25 cellular contexts compared by ENCODE assay signal in the genomic region with DNA sequence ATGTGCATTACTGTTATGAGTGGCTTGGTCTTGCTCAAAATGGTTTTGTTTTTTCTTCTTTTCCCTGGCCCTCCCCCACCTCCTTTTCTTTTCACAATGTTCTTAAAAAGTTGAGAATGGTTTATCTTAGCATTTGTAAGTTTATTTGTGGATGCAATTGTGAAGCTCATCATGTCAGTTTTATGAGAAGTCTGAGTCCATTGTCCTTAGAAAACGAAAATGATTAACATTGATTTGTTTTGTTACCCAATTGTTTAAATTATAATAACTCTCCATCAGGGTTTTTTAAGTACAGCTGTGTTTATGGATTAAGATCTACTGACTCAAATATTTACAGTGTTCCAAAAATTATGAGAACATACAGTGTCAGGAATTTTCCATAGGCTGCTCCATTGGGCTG.
A peak's percentile ranks its signal among the peaks of the same experiment; 100 is the strongest.
DNase-seq lines count a peak whose midpoint lies in the region; ATAC-seq, FAIRE-seq and TF ChIP-seq lines count a peak whose summit lies in the region.
"Had no signal": no experiment of that assay in that cellular context is flagged by ENCODE, and none has a peak within 500 bp of the region (broad histone marks: within the 10 kb centered on the region; RNA-seq: fewer than 3 reads in every experiment).

No MANE protein-coding gene starts in this region.

- no peaks in the 10 kb centered on the region for H3K9me1 ChIP-seq in IMR-90 (ENCODE audit: insufficient read depth, low read length)

- H2BK12ac ChIP-seq in mesenchymal stem cell (ENCODE audit: low read length in 2 of 2): no peak overlapping the region

- H3K79me2 ChIP-seq in ACC112 (ENCODE audit: control insufficient read depth, insufficient read depth, low read length, unreplicated experiment) (no peaks in the 10 kb centered on the region), GM23338 (replicated peaks; ENCODE audit: insufficient read depth) (no peaks in the 10 kb centered on the region)

- dilution Hi-C loops in IMR-90 (cut with HindIII; ENCODE audit: low sequenced_read_pairs, unreplicated experiment): no loop called here

- H2AK9ac ChIP-seq in IMR-90 (replicated peaks; ENCODE audit: low read depth, low read length, poor library complexity): no peak overlapping the region

- no peaks in the 10 kb centered on the region for H3K9me3 ChIP-seq in IMR-90 (ENCODE audit: control insufficient read depth, insufficient read depth, low read length)
- H3K9me3 ChIP-seq in mesenchymal stem cell (ENCODE audit: control insufficient read depth, low read length): no peaks in the 10 kb centered on the region
- H3K9me3 ChIP-seq: SJCRH30 had no signal

- no peaks in the 10 kb centered on the region for H3F3A ChIP-seq in GM23338 (replicated peaks; ENCODE audit: low read depth)

- peak overlapping the region; percentile 25; the same call in 1 of the 2 replicates for H3K4me2 ChIP-seq in IMR-90 (ENCODE audit: low read depth, low read length)
- H3K4me2 ChIP-seq in mesenchymal stem cell (ENCODE audit: low read length, poor library complexity, severe bottlenecking): no peak overlapping the region
- H3K4me2 ChIP-seq in GM23338: no peak overlapping the region

- H4K20me1 ChIP-seq in IMR-90 (ENCODE audit: insufficient read depth, low read length) (no peaks in the 10 kb centered on the region), GM23338 (replicated peaks; ENCODE audit: insufficient read depth) (no peaks in the 10 kb centered on the region; the same call in 1 of the 2 replicates)

- H3K4me1 ChIP-seq in ACC112 (ENCODE audit: control insufficient read depth, insufficient read depth, low read length, unreplicated experiment): peaks cover 61% of the 10 kb centered on the region
- H3K4me1 ChIP-seq in IMR-90 (ENCODE audit: control insufficient read depth, insufficient read depth, low read length): peaks cover 14% of the 10 kb centered on the region
- H3K4me1 ChIP-seq in mesenchymal stem cell (ENCODE audit: control insufficient read depth, insufficient read depth, low read depth, low read length): no peaks in the 10 kb centered on the region
- no peaks in the 10 kb centered on the region; the same call in 1 of the 2 replicates for H3K4me1 ChIP-seq in GM23338 (ENCODE audit: insufficient read depth)

- H3K79me1 ChIP-seq in IMR-90 (ENCODE audit: low read depth in 1 of 2, low read length in 2 of 2): no peaks in the 10 kb centered on the region
- H3K79me1 ChIP-seq in mesenchymal stem cell (replicated peaks; ENCODE audit: low read length, poor library complexity, severe bottlenecking): no peaks in the 10 kb centered on the region

- FAIRE-seq in GM12891 (lab: Jason Lieb, UNC): no peak
- FAIRE-seq: G401.6, GM19239, H1, RCC 7860 had no signal

- H3K4ac ChIP-seq in IMR-90 (ENCODE audit: low read depth, low read length) (peak overlapping the region; percentile 2; the same call in 1 of the 2 replicates), mesenchymal stem cell (ENCODE audit: low read depth in 1 of 2, low read length in 2 of 2) (no peak overlapping the region)

- no peaks in the 10 kb centered on the region for H3K9me3 Mint-ChIP-seq in chondrocyte (ENCODE audit: low read depth)
- H3K9me3 Mint-ChIP-seq in GM23338: no peaks in the 10 kb centered on the region

- H4K91ac ChIP-seq in IMR-90 (ENCODE audit: insufficient read depth, low read depth, low read length): peak overlapping the region; percentile 67; the same call in 1 of the 2 replicates
- no peak overlapping the region for H4K91ac ChIP-seq in mesenchymal stem cell (ENCODE audit: low read length)

- BruUV-seq in IMR-90 (replicated peaks; lab: Mats Ljungman, UMichigan): no TSS peak

- H3K18ac ChIP-seq in IMR-90 (ENCODE audit: low read depth, low read length): peak overlapping the region; percentile 77; the same call in 1 of the 2 replicates
- H3K18ac ChIP-seq in mesenchymal stem cell (ENCODE audit: low read depth in 1 of 2, low read length in 2 of 2): no peak overlapping the region

- H3K56ac ChIP-seq in IMR-90 (ENCODE audit: extremely low read depth, insufficient read depth, low read length): no peak overlapping the region

- no peak for TF ChIP-seq RAD21 in IMR-90 (IDR thresholded peaks at IDR 0.05; ENCODE audit: low read length)

- H4K8ac ChIP-seq in IMR-90 (ENCODE audit: low read depth in 2 of 2, low read length in 2 of 2): peak overlapping the region; percentile 81 to 87; a peak in 3 of 4 replicates
- no peak overlapping the region for H4K8ac ChIP-seq in mesenchymal stem cell (ENCODE audit: low read length)

- H3K36me3 ChIP-seq in ACC112 (ENCODE audit: insufficient read depth, low read length) (no peaks in the 10 kb centered on the region), IMR-90 (ENCODE audit: control insufficient read depth, insufficient read depth, low read length) (no peaks in the 10 kb centered on the region), mesenchymal stem cell (ENCODE audit: control insufficient read depth in 1 of 2, insufficient read depth in 2 of 2, low read depth in 1 of 2, low read length in 2 of 2) (peaks cover 0 to 3% of the 10 kb centered on the region in 2 experiments), GM23338 (ENCODE audit: insufficient read depth) (no peaks in the 10 kb centered on the region)
- H3K36me3 ChIP-seq: SJCRH30 had no signal

- H3K14ac ChIP-seq in IMR-90 (replicated peaks; ENCODE audit: low read depth, low read length) (no peak overlapping the region), mesenchymal stem cell (ENCODE audit: low read length in 2 of 2) (no peak overlapping the region)

- H4K5ac ChIP-seq in IMR-90 (ENCODE audit: low read depth, low read length): peak overlapping the region; percentile 93; the same call in 1 of the 2 replicates

- peak overlapping the region; percentile 90 for H3K27ac Mint-ChIP-seq in chondrocyte (ENCODE audit: unreplicated experiment)
- no peak overlapping the region for H3K27ac Mint-ChIP-seq in GM23338
- H3K27ac Mint-ChIP-seq: CD8-positive, alpha-beta memory T cell had no signal

- H3K4me1 Mint-ChIP-seq in chondrocyte (ENCODE audit: low read depth): peaks cover 62% of the 10 kb centered on the region
- H3K4me1 Mint-ChIP-seq in GM23338: no peaks in the 10 kb centered on the region
- H3K4me1 Mint-ChIP-seq: CD8-positive, alpha-beta memory T cell had no signal

- peak; percentile 86 for DNase-seq in IMR-90
- DNase-seq in chondrocyte (ENCODE audit: low spot score): no peak
- DNase-seq in mesenchymal stem cell: peak; percentile 50
- no peak for DNase-seq in GM12891 (ENCODE audit: insufficient read length, low spot score)
- DNase-seq in stimulated activated naive CD4-positive, alpha-beta T cell treated with Interleukin-2 at 50 U/mL for 16 hours (lab: John Stamatoyannopoulos, UW): no peak
- no peak for DNase-seq in GM23338 (ENCODE audit: low spot score)
- DNase-seq: 8988T; Calu3; CD8-positive, alpha-beta memory T cell; DMS153; KG1; NCI-H1105; NCI-H2029 treated with DMSO at 0.1 percent for 48 hours; NCI-H345; NCI-H524; NCI-H82; SJCRH30 had no signal

- no peaks in the 10 kb centered on the region for H3K27me3 ChIP-seq in ACC112 (ENCODE audit: insufficient read depth, low read length)
- H3K27me3 ChIP-seq in IMR-90 (ENCODE audit: control insufficient read depth, insufficient read depth, low read length): no peaks in the 10 kb centered on the region
- H3K27me3 ChIP-seq in mesenchymal stem cell (ENCODE audit: control insufficient read depth in 1 of 2, insufficient read depth in 1 of 2, low read length in 2 of 2): no peaks in the 10 kb centered on the region
- H3K27me3 ChIP-seq in GM23338 (ENCODE audit: insufficient read depth): no peaks in the 10 kb centered on the region
- H3K27me3 ChIP-seq: SJCRH30 had no signal

- H3K27ac ChIP-seq in ACC112 (ENCODE audit: low read depth, low read length) (peak overlapping the region; percentile 96), IMR-90 (ENCODE audit: insufficient read depth, low read length) (peak overlapping the region; percentile 62; the same call in 1 of the 2 replicates), mesenchymal stem cell (ENCODE audit: low read length, poor library complexity, severe bottlenecking) (no peak overlapping the region), GM23338 (ENCODE audit: low read depth) (no peak overlapping the region)
- H3K27ac ChIP-seq: C4-2B, HL-60, SJCRH30 had no signal

- POLR2A ChIA-PET in IMR-90 (lab: Charles Lee; ENCODE audit: unreplicated experiment): interaction anchor here (0.6 kb wide), 1 partner anchor 45 kb away, joined by 6 read pairs; no protein-coding TSS in a partner anchor

- no peak overlapping the region for H3K4me3 Mint-ChIP-seq in chondrocyte (ENCODE audit: unreplicated experiment)
- H3K4me3 Mint-ChIP-seq in GM23338: no peak overlapping the region
- H3K4me3 Mint-ChIP-seq: CD8-positive, alpha-beta memory T cell had no signal

- intact Hi-C loops in IMR-90 (cut with micrococcal nuclease): no loop called here

- no peak overlapping the region for H2AK5ac ChIP-seq in IMR-90 (ENCODE audit: low read depth, low read length)
- H2AK5ac ChIP-seq in mesenchymal stem cell (ENCODE audit: low read length, severe bottlenecking): no peak overlapping the region

- H2AFZ ChIP-seq in ACC112 (ENCODE audit: low read length, unreplicated experiment) (no peak overlapping the region), IMR-90 (replicated peaks; ENCODE audit: low read length, poor library complexity) (no peak overlapping the region), mesenchymal stem cell (ENCODE audit: low read depth, low read length) (no peak overlapping the region), GM23338 (no peak overlapping the region)

- H3K9me2 ChIP-seq in GM23338 (ENCODE audit: insufficient read depth): no peaks in the 10 kb centered on the region

- CTCF ChIA-PET in IMR-90 (lab: Yijun Ruan, JAX): interaction anchor here (1.1 kb wide), 1 partner anchor 19 kb away, joined by 3 read pairs; no protein-coding TSS in a partner anchor

- ATAC-seq in IMR-90 (ENCODE audit: low read depth): peak; percentile 71
- no peak for ATAC-seq in HG02610 (IDR thresholded peaks at IDR 0.05; ENCODE audit: unreplicated experiment)
- no peak for ATAC-seq in GM23338

- no peaks in the 10 kb centered on the region for H3K27me3 Mint-ChIP-seq in chondrocyte (ENCODE audit: low read depth)
- H3K27me3 Mint-ChIP-seq in GM23338 (ENCODE audit: insufficient read depth, low read depth, poor library complexity): no peaks in the 10 kb centered on the region

- TF ChIP-seq CTCF in IMR-90 (conservative IDR thresholded peaks at IDR 0.05; ENCODE audit: low read depth, low read length): no peak
- no peak for TF ChIP-seq CTCF in chondrocyte (IDR thresholded peaks at IDR 0.05)
- no peak for TF ChIP-seq CTCF in GM23338 (conservative IDR thresholded peaks at IDR 0.05; ENCODE audit: low read depth in 2 of 2)

- H2BK15ac ChIP-seq in IMR-90 (ENCODE audit: low read depth, low read length) (peak overlapping the region; percentile 78; the same call in 1 of the 3 replicates), mesenchymal stem cell (ENCODE audit: low read depth, poor library complexity, severe bottlenecking) (no peak overlapping the region)

- H3K23ac ChIP-seq in IMR-90 (ENCODE audit: low read depth, low read length) (no peak overlapping the region), mesenchymal stem cell (ENCODE audit: low read length in 2 of 2) (no peak overlapping the region)

- in situ Hi-C loops in IMR-90 (cut with MboI; ENCODE audit: low sequenced_read_pairs): no loop called here

- H2BK20ac ChIP-seq in IMR-90 (ENCODE audit: low read depth, low read length): peak overlapping the region; percentile 57

- no peak overlapping the region for H3K9ac ChIP-seq in IMR-90 (ENCODE audit: low read depth, low read length)
- H3K9ac ChIP-seq in mesenchymal stem cell (ENCODE audit: low read length): no peak overlapping the region

- no CpG with 5 or more reads among the region's 1 CpG for WGBS in IMR-90 (ENCODE audit: extremely low coverage in 2 of 2, insufficient read length in 1 of 2), 2 experiments
- no CpG with 5 or more reads among the region's 1 CpG for WGBS in mesenchymal stem cell

- H2BK120ac ChIP-seq in IMR-90 (ENCODE audit: low read depth, low read length) (peak overlapping the region; percentile 60), mesenchymal stem cell (ENCODE audit: low read depth, low read length) (no peak overlapping the region)

- H2BK5ac ChIP-seq in IMR-90 (ENCODE audit: low read depth, low read length, poor library complexity, severe bottlenecking) (peak overlapping the region; percentile 91), mesenchymal stem cell (ENCODE audit: low read depth, low read length, poor library complexity, severe bottlenecking) (no peak overlapping the region)

- H3K36me3 Mint-ChIP-seq in chondrocyte (ENCODE audit: low read depth) (peaks cover 2% of the 10 kb centered on the region), GM23338 (ENCODE audit: low read depth) (no peaks in the 10 kb centered on the region)
- H3K36me3 Mint-ChIP-seq: CD8-positive, alpha-beta memory T cell had no signal

- TF ChIP-seq POLR2A in IMR-90 (IDR thresholded peaks at IDR 0.05; ENCODE audit: low read depth, low read length) (no peak), GM12891 (IDR thresholded peaks at IDR 0.05; ENCODE audit: low read depth, low read length) (no peak)

- H3K4me3 ChIP-seq in ACC112 (ENCODE audit: low read depth, low read length) (no peak overlapping the region), IMR-90 (ENCODE audit: insufficient read depth, low read depth, low read length) (no peak overlapping the region), mesenchymal stem cell (ENCODE audit: insufficient read depth in 1 of 2, low read depth in 1 of 2, low read length in 2 of 2) (no peak overlapping the region), GM23338 (no peak overlapping the region)
- H3K4me3 ChIP-seq: SJCRH30 had no signal

Comparison
In these comparisons a context has a peak if more than half of its experiments do, and no peak if none do; other contexts are left out.
1. H3K27ac ChIP-seq: peak in ACC112 (single experiment) and IMR-90 (single experiment); none in mesenchymal stem cell (single experiment) and GM23338 (single experiment).
2. DNase-seq: peak in IMR-90 (single experiment) and mesenchymal stem cell (single experiment); none in chondrocyte (single experiment), GM12891 (single experiment), stimulated activated naive CD4-positive, alpha-beta T cell treated with Interleukin-2 at 50 U/mL for 16 hours (single experiment) and GM23338 (single experiment).